ENCODE assay signal across 9 cellular contexts in the genomic region with DNA sequence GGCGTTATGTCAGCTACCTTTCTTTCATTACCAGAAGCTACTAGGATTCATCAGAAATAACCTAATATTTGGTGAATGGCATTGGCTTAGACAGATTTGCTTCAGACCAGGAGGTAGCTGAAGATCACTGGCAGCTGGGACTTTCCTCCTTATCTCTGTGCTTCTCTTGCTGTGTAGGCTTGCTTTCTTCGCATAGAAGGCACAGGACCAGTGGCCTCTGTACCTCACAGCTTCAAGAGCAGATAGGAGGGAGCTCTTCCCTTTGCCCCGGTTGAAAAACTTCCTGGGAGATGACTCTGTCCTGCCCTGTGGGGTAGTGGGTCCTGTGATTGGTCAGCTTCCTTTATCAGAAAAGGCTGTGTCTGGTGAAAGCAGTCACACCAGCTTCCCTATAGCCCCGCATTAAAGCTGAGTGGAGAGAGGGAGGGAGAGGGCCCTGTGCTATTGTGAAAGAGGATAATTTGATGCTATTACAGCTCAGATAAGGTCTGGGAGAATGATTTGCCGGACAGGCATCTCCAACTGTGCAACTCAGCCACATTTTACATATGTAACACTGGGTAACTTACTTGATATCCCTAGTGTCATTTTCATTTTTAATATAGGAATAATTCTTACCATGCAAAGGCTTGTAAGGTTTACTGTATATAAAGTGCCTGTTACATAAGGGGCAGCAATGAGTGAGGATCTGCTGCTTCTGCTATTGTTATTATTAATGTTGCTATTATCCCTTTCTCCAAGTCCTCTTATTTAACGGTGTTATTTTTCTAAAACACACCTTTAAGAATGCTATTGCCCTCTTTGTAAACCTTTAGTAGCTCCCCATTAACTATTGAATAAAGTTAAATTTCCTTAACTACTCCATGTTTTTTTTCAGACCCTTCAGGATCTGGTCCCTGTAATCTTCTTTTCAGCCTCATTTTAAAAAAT. TPM values are rescaled to one million over a fixed set of nuclear protein-coding genes. Genes with fewer than 3 reads are reported as not detected.
DNase-seq lines count a peak whose midpoint lies in the region; ATAC-seq and TF ChIP-seq lines count a peak whose summit lies in the region.
"Had no signal": no experiment of that assay in that cellular context is flagged by ENCODE, and none has a peak within 500 bp of the region (broad histone marks: within the 10 kb centered on the region; RNA-seq: fewer than 3 reads in every experiment).

No MANE protein-coding gene starts in this region.

- peak overlapping the region; percentile 6; the same call in 1 of the 2 replicates for H3K9ac ChIP-seq in GM23248

- H2AFZ ChIP-seq in GM23248 (no peak overlapping the region), PC-9 (no peak overlapping the region)

- POLR2A ChIA-PET in PC-9 (lab: Charles Lee; ENCODE audit: unreplicated experiment), result interaction anchor here (0.5 to 1.4 kb wide), 11 partner anchors 13 to 151 kb away, joined by 3 to 10 read pairs (median 4); partner anchors contain the start of gene OSBPL9

- H3F3A ChIP-seq in GM23248 (ENCODE audit: insufficient read depth) (peaks cover 37% of the 10 kb centered on the region), PC-9 (ENCODE audit: insufficient read depth, low read depth) (peaks cover 40% of the 10 kb centered on the region)

- intact Hi-C loops in PC-9 (cut with micrococcal nuclease; ENCODE audit: unreplicated experiment) (loop anchor here (1.0 to 2.0 kb wide), 3 partner anchors 26 to 90 kb away; no protein-coding TSS in a partner anchor), sigmoid colon (cut with DNase I) (no loop called here), posterior cingulate gyrus (cut with DNase I) (no loop called here)
- intact Hi-C loops in activated naive CD4-positive, alpha-beta T cell treated with anti-CD3 and anti-CD28 coated beads for 36 hours (cut with micrococcal nuclease), result no loop called here

- H3K27ac ChIP-seq in GM23248, result peak overlapping the region; percentile 43
- peak overlapping the region; percentile 78 for H3K27ac ChIP-seq in PC-9
- H3K27ac ChIP-seq in sigmoid colon, result peak overlapping the region; percentile 17 to 63 (median 47)

- H4K20me1 ChIP-seq in GM23248 (ENCODE audit: insufficient read depth), result no peaks in the 10 kb centered on the region
- no peaks in the 10 kb centered on the region for H4K20me1 ChIP-seq in PC-9 (ENCODE audit: insufficient read depth)

- peaks cover 3% of the 10 kb centered on the region for H3K4me1 Mint-ChIP-seq in activated naive CD4-positive, alpha-beta T cell treated with anti-CD3 and anti-CD28 coated beads for 36 hours (ENCODE audit: low read depth)

- H3K4me3 ChIP-seq in GM23248 (no peak overlapping the region), PC-9 (peak overlapping the region; percentile 35), sigmoid colon (no peak overlapping the region)

- peak; percentile 68 for DNase-seq in GM23248
- DNase-seq in PC-9, result peak; percentile 75 to 90
- peak; percentile 61 for DNase-seq in foreskin melanocyte
- DNase-seq in sigmoid colon, result no peak
- DNase-seq in activated naive CD4-positive, alpha-beta T cell treated with anti-CD3 and anti-CD28 coated beads for 36 hours, result no peak
- DNase-seq in posterior cingulate gyrus, result no peak
- no peak for DNase-seq in NCI-H345 treated with DMSO at 0.1 percent for 48 hours (lab: John Stamatoyannopoulos, UW; ENCODE audit: unreplicated experiment)

- TF ChIP-seq CTCF in PC-9 (conservative IDR thresholded peaks at IDR 0.05) (no peak), sigmoid colon (IDR thresholded peaks at IDR 0.05) (no peak)

- peaks cover 6% of the 10 kb centered on the region for H3K9me3 Mint-ChIP-seq in activated naive CD4-positive, alpha-beta T cell treated with anti-CD3 and anti-CD28 coated beads for 36 hours
- H3K9me3 Mint-ChIP-seq: neural crest cell had no signal

- TF ChIP-seq EP300 in sigmoid colon (IDR thresholded peaks at IDR 0.05), result no peak

- no peaks in the 10 kb centered on the region for H3K27me3 ChIP-seq in GM23248 (replicated peaks; ENCODE audit: insufficient read depth)
- no peaks in the 10 kb centered on the region for H3K27me3 ChIP-seq in PC-9 (ENCODE audit: insufficient read depth, low read depth)
- H3K27me3 ChIP-seq in sigmoid colon, result no peaks in the 10 kb centered on the region

- no TSS peak for BruUV-seq in PC-9 (replicated peaks; lab: Mats Ljungman, UMichigan)

- ATAC-seq in GM18505 (IDR thresholded peaks at IDR 0.05; ENCODE audit: unreplicated experiment), result no peak

- H3K27me3 Mint-ChIP-seq in activated naive CD4-positive, alpha-beta T cell treated with anti-CD3 and anti-CD28 coated beads for 36 hours (ENCODE audit: low read depth), result no peaks in the 10 kb centered on the region

- H3K36me3 Mint-ChIP-seq in activated naive CD4-positive, alpha-beta T cell treated with anti-CD3 and anti-CD28 coated beads for 36 hours (ENCODE audit: low read depth), result peaks cover 6% of the 10 kb centered on the region

- H3K36me3 ChIP-seq in GM23248 (ENCODE audit: low read depth) (no peaks in the 10 kb centered on the region), PC-9 (ENCODE audit: low read depth) (peaks cover 24% of the 10 kb centered on the region), sigmoid colon (no peaks in the 10 kb centered on the region)

- no peak overlapping the region for H3K27ac Mint-ChIP-seq in activated naive CD4-positive, alpha-beta T cell treated with anti-CD3 and anti-CD28 coated beads for 36 hours

- no peak overlapping the region for H3K4me3 Mint-ChIP-seq in activated naive CD4-positive, alpha-beta T cell treated with anti-CD3 and anti-CD28 coated beads for 36 hours
- H3K4me3 Mint-ChIP-seq: neural crest cell had no signal

- no peaks in the 10 kb centered on the region for H3K9me3 ChIP-seq in GM23248 (ENCODE audit: low read depth)
- H3K9me3 ChIP-seq in PC-9 (ENCODE audit: insufficient read depth, low read depth), result no peaks in the 10 kb centered on the region
- H3K9me3 ChIP-seq in sigmoid colon, result no peaks in the 10 kb centered on the region

- in situ Hi-C loops in GM23248 (cut with MboI), result no loop called here

- CTCF ChIA-PET in PC-9 (lab: Charles Lee), result no interaction called here
- CTCF ChIA-PET in activated naive CD4-positive, alpha-beta T cell treated with anti-CD3 and anti-CD28 coated beads for 36 hours (lab: Charles Lee), result interaction anchor here (0.6 to 1.1 kb wide), 2 partner anchors 160 to 285 kb away, joined by 3 to 4 read pairs; no protein-coding TSS in a partner anchor

- 64 to 69% methylated on average over 6 of the region's 6 CpGs for WGBS in GM23248 (ENCODE audit: low coverage in 1 of 2, low lambda C conversion rate in 2 of 2, missing lambda C conversion rate in 2 of 2), 2 experiments
- 29 to 60% methylated on average over 6 of the region's 6 CpGs for WGBS in sigmoid colon, 2 donors

- H3K9me2 ChIP-seq in GM23248 (ENCODE audit: insufficient read depth) (no peaks in the 10 kb centered on the region), PC-9 (ENCODE audit: insufficient read depth) (no peaks in the 10 kb centered on the region)

- H3K79me2 ChIP-seq in GM23248 (ENCODE audit: insufficient read depth) (peaks cover 90% of the 10 kb centered on the region), PC-9 (ENCODE audit: low read depth) (peaks cover 92% of the 10 kb centered on the region)

- H3K4me2 ChIP-seq in GM23248 (ENCODE audit: unreplicated experiment), result peak overlapping the region; percentile 42
- H3K4me2 ChIP-seq in PC-9, result peak overlapping the region; percentile 75

- H3K4me1 ChIP-seq in GM23248 (ENCODE audit: insufficient read depth), result peaks cover 49% of the 10 kb centered on the region
- peaks cover 54% of the 10 kb centered on the region for H3K4me1 ChIP-seq in PC-9 (replicated peaks; ENCODE audit: insufficient read depth)
- peaks cover 0 to 70% (median 47%) of the 10 kb centered on the region in 4 donors for H3K4me1 ChIP-seq in sigmoid colon

- no peak for TF ChIP-seq POLR2A in sigmoid colon (IDR thresholded peaks at IDR 0.05)
- no peak for TF ChIP-seq POLR2A in GM18505 (IDR thresholded peaks at IDR 0.05; ENCODE audit: borderline replicate concordance, extremely low read depth, insufficient read depth, insufficient read length)

RNA-seq across cellular contexts. Expression of gene OSBPL9, which starts 31.6 kb away (rescaled TPM):
- total RNA-seq in GM23248 (2014; rRNA removed; shearing (Covaris generic)), result 37.0 and 53.6 TPM in 2 replicates
- 32.2 and 33.0 TPM in 2 replicates for polyA plus RNA-seq in GM23248 (2016; fragmentation: Nextera tagmentation; extraction: Ambion mirVana)
- 149 and 188 TPM in 2 replicates for total RNA-seq in PC-9 (2021)
- total RNA-seq in sigmoid colon, result 10 to 100 TPM; 49.7 to 81.5 (median 71.9) TPM
- polyA plus RNA-seq in sigmoid colon, result 10 to 100 TPM; 31.8 to 34.9 (median 32.2) TPM
- 10 to 100 TPM; 38.2 to 40.7 TPM for total RNA-seq in activated naive CD4-positive, alpha-beta T cell treated with anti-CD3 and anti-CD28 coated beads for 36 hours

Comparison
In these comparisons a context has a peak if more than half of its experiments do, and no peak if none do; other contexts are left out.
1. DNase-seq: peak in GM23248 (single experiment), PC-9 (2 of 2) and foreskin melanocyte (single experiment); none in sigmoid colon (single experiment), activated naive CD4-positive, alpha-beta T cell treated with anti-CD3 and anti-CD28 coated beads for 36 hours (single experiment), posterior cingulate gyrus (0 of 10) and NCI-H345 treated with DMSO at 0.1 percent for 48 hours (single experiment).
2. Peak in every context shown above with its lines, with median percentiles within 50 percentile points of each other: H3K27ac ChIP-seq.